Comparison of ENCODE assay signal across 34 cellular contexts in the genomic region with DNA sequence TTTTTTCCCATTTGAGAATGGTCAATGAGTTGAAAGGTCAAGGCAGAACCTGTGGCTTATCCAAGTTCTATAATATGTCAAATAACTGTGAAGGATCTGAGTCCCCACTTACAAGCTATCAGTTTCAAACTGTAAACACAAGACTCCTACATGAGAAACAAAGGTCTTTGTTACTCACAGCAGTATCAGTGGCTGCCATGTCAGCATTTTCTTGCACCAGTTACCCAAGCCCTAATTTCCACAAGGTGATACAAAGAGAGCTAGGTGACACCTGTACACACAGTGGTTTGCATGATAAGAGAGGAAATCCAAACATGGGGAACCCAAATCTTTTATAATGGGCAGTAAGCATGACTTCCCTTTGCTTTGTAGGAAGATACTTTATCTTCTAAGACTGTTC.
"Had no signal": no experiment of that assay in that cellular context is flagged by ENCODE, and none has a peak within 500 bp of the region (broad histone marks: within the 10 kb centered on the region; RNA-seq: fewer than 3 reads in every experiment).

No MANE protein-coding gene starts in this region.

- H3K27me3 ChIP-seq: adrenal gland, body of pancreas, brain microvascular endothelial cell, breast epithelium had no signal

- H3K9me3 ChIP-seq: adrenal gland, body of pancreas, breast epithelium had no signal

- H3K36me3 ChIP-seq: adrenal gland, brain microvascular endothelial cell, breast epithelium had no signal

- H3K4me3 ChIP-seq: adrenal gland, body of pancreas, breast epithelium had no signal

- ATAC-seq: activated CD8-positive, alpha-beta T cell treated with anti-CD3 and anti-CD28 coated beads for 36 hours; activated naive CD4-positive, alpha-beta T cell treated with anti-CD3 and anti-CD28 coated beads, Interleukin-2, amount 50 U/mL, for 72 hours; activated T-cell treated with anti-CD3 and anti-CD28 coated beads, Interleukin-2, amount 50 U/mL, for 4 hours; activated T-cell treated with anti-CD3 and anti-CD28 coated beads, Interleukin-2, amount 50 U/mL, for 72 hours; activated T-helper 17 cell treated with anti-CD3 and anti-CD28 coated beads, Interleukin-2, amount 50 U/mL, for 72 hours; body of pancreas had no signal

- H3K27ac ChIP-seq: adrenal gland, body of pancreas, brain microvascular endothelial cell, breast epithelium, VCaP had no signal

- H3K4me1 ChIP-seq: adrenal gland, body of pancreas, breast epithelium had no signal

- DNase-seq: activated B cell treated with CpG ODN at 0.5 μM for 24 hours; activated CD4-positive, alpha-beta memory T cell treated with anti-CD3 and anti-CD28 coated beads for 36 hours; activated CD4-positive, alpha-beta T cell treated with anti-CD3 and anti-CD28 coated beads for 4 hours; activated CD4-positive, alpha-beta T cell treated with anti-CD3 and anti-CD28 coated beads, Interleukin-2, amount 10 ng/mL, durations not matched to agents 24 days and 14 days; activated CD4-positive, alpha-beta T cell treated with anti-CD3 and anti-CD28 coated beads, Interleukin-2, amount 50 U/mL, for 1 hour; activated CD4-positive, alpha-beta T cell treated with anti-CD3 and anti-CD28 coated beads, Interleukin-2, amount 50 U/mL, for 4 hours; activated CD4-positive, CD25-positive, alpha-beta regulatory T cell treated with anti-CD3 and anti-CD28 coated beads, Interleukin-2, amount 50 U/mL, for 72 hours; activated CD8-positive, alpha-beta memory T cell treated with anti-CD3 and anti-CD28 coated beads, Interleukin-2, amount 50 U/mL, for 4 hours; activated CD8-positive, alpha-beta T cell treated with anti-CD3 and anti-CD28 coated beads for 36 hours; activated effector memory CD4-positive, alpha-beta T cell treated with anti-CD3 and anti-CD28 coated beads, Interleukin-2, amount 50 U/mL, for 16 hours; activated gamma-delta T cell treated with Interleukin-2 at 50 U/mL for 16 hours; activated naive CD4-positive, alpha-beta T cell; activated naive CD4-positive, alpha-beta T cell treated with anti-CD3 and anti-CD28 coated beads for 36 hours; activated naive CD4-positive, alpha-beta T cell treated with anti-CD3 and anti-CD28 coated beads, Interleukin-2, amount 50 U/mL, for 16 hours; activated naive CD8-positive, alpha-beta T cell treated with anti-CD3 and anti-CD28 coated beads for 36 hours; activated T-cell treated with anti-CD3 and anti-CD28 coated beads for 4 hours; activated T-cell treated with anti-CD3 and anti-CD28 coated beads, Interleukin-2, amount 50 U/mL, for 1 hour; activated T-cell treated with anti-CD3 and anti-CD28 coated beads, Interleukin-2, amount 50 U/mL, for 4 hours; activated T-cell treated with anti-CD3 and anti-CD28 coated beads, Interleukin-2, amount 50 U/mL, for 72 hours; adrenal gland; amniotic stem cell; aorta; body of pancreas; brain microvascular endothelial cell; central memory CD4-positive, alpha-beta T cell; T-helper 2 cell; T-helper 9 cell had no signal

- FAIRE-seq: astrocyte, colon, TTC549 had no signal
